In genomic region chr13:29532821-29533220, GRCh38 we compare ENCODE assay signal across 15 cellular contexts.
"Had no signal": no experiment of that assay in that cellular context is flagged by ENCODE, and none has a peak within 500 bp of the region (broad histone marks: within the 10 kb centered on the region; RNA-seq: fewer than 3 reads in every experiment).

No MANE protein-coding gene starts in this region.

- H3K27me3 Mint-ChIP-seq: activated CD8-positive, alpha-beta memory T cell treated with anti-CD3 and anti-CD28 coated beads, Interleukin-2, amount 10 ng/mL, durations not matched to agents 7 days and 5 days; activated naive CD8-positive, alpha-beta T cell; activated T-cell treated with anti-CD3 and anti-CD28 coated beads, Interleukin-2, amount 50 U/mL, for 24 hours; dendritic cell treated with granulocyte-macrophage colony-stimulating factor and Interleukin-4, amounts not matched to agents 40 ng/mL and 50 ng/mL, for 4 days; stimulated activated naive B cell treated with anti-CD40 and anti-IgM and Interleukin-4, amounts not matched to agents 10 μg/mL and 1 μg/mL and 100 μg/mL, for 72 hours had no signal

- H3K27ac Mint-ChIP-seq: activated CD8-positive, alpha-beta memory T cell treated with anti-CD3 and anti-CD28 coated beads, Interleukin-2, amount 10 ng/mL, durations not matched to agents 7 days and 5 days; activated naive CD8-positive, alpha-beta T cell; activated T-cell treated with anti-CD3 and anti-CD28 coated beads, Interleukin-2, amount 50 U/mL, for 24 hours; dendritic cell treated with granulocyte-macrophage colony-stimulating factor and Interleukin-4, amounts not matched to agents 40 ng/mL and 50 ng/mL, for 4 days had no signal

- H3K4me3 Mint-ChIP-seq: activated CD8-positive, alpha-beta memory T cell treated with anti-CD3 and anti-CD28 coated beads, Interleukin-2, amount 10 ng/mL, durations not matched to agents 7 days and 5 days; activated naive CD8-positive, alpha-beta T cell; activated T-cell treated with anti-CD3 and anti-CD28 coated beads, Interleukin-2, amount 50 U/mL, for 24 hours; dendritic cell treated with granulocyte-macrophage colony-stimulating factor and Interleukin-4, amounts not matched to agents 40 ng/mL and 50 ng/mL, for 4 days; stimulated activated naive B cell treated with anti-CD40 and anti-IgM and Interleukin-4, amounts not matched to agents 10 μg/mL and 1 μg/mL and 100 μg/mL, for 72 hours had no signal

- H3K9me3 ChIP-seq: transverse colon had no signal

- H3K27ac ChIP-seq: transverse colon had no signal

- ATAC-seq: activated CD8-positive, alpha-beta memory T cell treated with anti-CD3 and anti-CD28 coated beads, Interleukin-2, amount 10 ng/mL, durations not matched to agents 7 days and 5 days; stimulated activated naive B cell treated with anti-CD40 and anti-IgM and Interleukin-4, amounts not matched to agents 10 μg/mL and 1 μg/mL and 100 μg/mL, for 72 hours had no signal

- H3K4me3 ChIP-seq: transverse colon had no signal

- H3K9me3 Mint-ChIP-seq: activated T-cell treated with anti-CD3 and anti-CD28 coated beads, Interleukin-2, amount 50 U/mL, for 24 hours; dendritic cell treated with granulocyte-macrophage colony-stimulating factor and Interleukin-4, amounts not matched to agents 40 ng/mL and 50 ng/mL, for 4 days; stimulated activated naive B cell treated with anti-CD40 and anti-IgM and Interleukin-4, amounts not matched to agents 10 μg/mL and 1 μg/mL and 100 μg/mL, for 72 hours had no signal

- DNase-seq: activated CD4-positive, alpha-beta T cell treated with anti-CD3 and anti-CD28 coated beads for 1 hour; activated CD4-positive, alpha-beta T cell treated with anti-CD3 and anti-CD28 coated beads, Interleukin-2, amount 50 U/mL, for 48 hours; activated CD8-positive, alpha-beta memory T cell treated with anti-CD3 and anti-CD28 coated beads, Interleukin-2, amount 10 ng/mL, durations not matched to agents 7 days and 5 days; activated gamma-delta T cell; anterior cingulate cortex; central memory CD4-positive, alpha-beta T cell; mesendoderm; SHP77 treated with DMSO at 0.1 percent for 48 hours; stimulated activated CD4-positive, alpha-beta T cell treated with anti-CD3 and anti-CD28 coated beads, Interleukin-1b, Interleukin-23, amount 100 ng/mL, for 48 hours; stimulated activated naive B cell treated with anti-CD40 and anti-IgM and Interleukin-4, amounts not matched to agents 10 μg/mL and 1 μg/mL and 100 μg/mL, for 72 hours; substantia nigra; transverse colon had no signal

- H3K27me3 ChIP-seq: transverse colon had no signal
